8 cellular contexts compared by ENCODE assay signal in genomic region chr17:81703747-81704654, GRCh38. TPM values are rescaled to one million over a fixed set of nuclear protein-coding genes. Genes with fewer than 3 reads are reported as not detected.
DNase-seq lines count a peak whose midpoint lies in the region; ATAC-seq and TF ChIP-seq lines count a peak whose summit lies in the region.

No MANE protein-coding gene starts in this region.

- H3K27me3 ChIP-seq in WERI-Rb-1 (ENCODE audit: insufficient read depth, low read depth, severe bottlenecking) = no peaks in the 10 kb centered on the region
- no peaks in the 10 kb centered on the region for H3K27me3 ChIP-seq in smooth muscle cell (ENCODE audit: low read depth)

- peak overlapping the region; percentile 97 for H3K27ac ChIP-seq in WERI-Rb-1
- H3K27ac ChIP-seq in smooth muscle cell (ENCODE audit: low read depth) = peak overlapping the region; percentile 97

- H3K4me1 ChIP-seq in smooth muscle cell (ENCODE audit: low read depth) = peaks cover 16% of the 10 kb centered on the region

- peak overlapping the region; percentile 68 for H3K4me3 ChIP-seq in WERI-Rb-1 (ENCODE audit: low read depth, low read length)
- H3K4me3 ChIP-seq in smooth muscle cell = peak overlapping the region; percentile 93

- peak overlapping the region; percentile 97 for H3K4me3 Mint-ChIP-seq in activated CD4-positive, alpha-beta T cell treated with anti-CD3 and anti-CD28 coated beads, Interleukin-2, amount 10 ng/mL, durations not matched to agents 24 days and 14 days

- H3K27ac Mint-ChIP-seq in activated CD4-positive, alpha-beta T cell treated with anti-CD3 and anti-CD28 coated beads, Interleukin-2, amount 10 ng/mL, durations not matched to agents 24 days and 14 days = peak overlapping the region; percentile 78

- no peak overlapping the region for H2AFZ ChIP-seq in smooth muscle cell (ENCODE audit: low read depth)

- peaks cover 64% of the 10 kb centered on the region for H3K36me3 Mint-ChIP-seq in activated CD4-positive, alpha-beta T cell treated with anti-CD3 and anti-CD28 coated beads, Interleukin-2, amount 10 ng/mL, durations not matched to agents 24 days and 14 days (ENCODE audit: low read depth)

- H3F3A ChIP-seq in smooth muscle cell (ENCODE audit: low read depth) = no peaks in the 10 kb centered on the region

- no peaks in the 10 kb centered on the region for H3K27me3 Mint-ChIP-seq in activated CD4-positive, alpha-beta T cell treated with anti-CD3 and anti-CD28 coated beads, Interleukin-2, amount 10 ng/mL, durations not matched to agents 24 days and 14 days

- ATAC-seq in left ventricle myocardium superior (peak; percentile 22), HG02798 (IDR thresholded peaks at IDR 0.05; ENCODE audit: poor library complexity, unreplicated experiment) (no peak)

- peaks cover 95% of the 10 kb centered on the region for H3K36me3 ChIP-seq in WERI-Rb-1
- no peaks in the 10 kb centered on the region for H3K36me3 ChIP-seq in smooth muscle cell (ENCODE audit: low read depth)

- H4K20me1 ChIP-seq in smooth muscle cell (ENCODE audit: low read depth) = peaks cover 22% of the 10 kb centered on the region

- peak overlapping the region; percentile 97 for H3K4me2 ChIP-seq in smooth muscle cell

- H3K9me3 Mint-ChIP-seq in activated CD4-positive, alpha-beta T cell treated with anti-CD3 and anti-CD28 coated beads, Interleukin-2, amount 10 ng/mL, durations not matched to agents 24 days and 14 days = no peaks in the 10 kb centered on the region

- H3K79me2 ChIP-seq in smooth muscle cell (ENCODE audit: low read depth) = peaks cover 55% of the 10 kb centered on the region

- intact Hi-C loops in activated CD4-positive, alpha-beta T cell treated with anti-CD3 and anti-CD28 coated beads, Interleukin-2, amount 10 ng/mL, durations not matched to agents 24 days and 14 days (cut with micrococcal nuclease) = loop anchor here (1.0 to 5.0 kb wide), 4 partner anchors 7 to 157 kb away; partner anchors contain the start of genes FAAP100, HGS and P4HB
- intact Hi-C loops in left ventricle myocardium superior (cut with micrococcal nuclease) = no loop called here

- H3K9me3 ChIP-seq in WERI-Rb-1 (ENCODE audit: severe bottlenecking) (no peaks in the 10 kb centered on the region), smooth muscle cell (replicated peaks; ENCODE audit: low read depth) (no peaks in the 10 kb centered on the region)

- peaks cover 19% of the 10 kb centered on the region for H3K4me1 Mint-ChIP-seq in activated CD4-positive, alpha-beta T cell treated with anti-CD3 and anti-CD28 coated beads, Interleukin-2, amount 10 ng/mL, durations not matched to agents 24 days and 14 days

- TF ChIP-seq CTCF in WERI-Rb-1 (IDR thresholded peaks at IDR 0.05; ENCODE audit: low read depth, low read length) = no peak
- no peak for TF ChIP-seq CTCF in smooth muscle cell (IDR thresholded peaks at IDR 0.05; ENCODE audit: borderline replicate concordance, insufficient read depth, poor library complexity, severe bottlenecking)

- 35% methylated on average over 27 of the region's 27 CpGs for WGBS in smooth muscle cell (ENCODE audit: low lambda C conversion rate)

- peak overlapping the region; percentile 99 for H3K9ac ChIP-seq in smooth muscle cell (ENCODE audit: low read depth)

- peak; percentile 77 for DNase-seq in activated CD4-positive, alpha-beta T cell treated with anti-CD3 and anti-CD28 coated beads, Interleukin-2, amount 10 ng/mL, durations not matched to agents 24 days and 14 days
- DNase-seq in activated CD4-positive, alpha-beta T cell treated with anti-CD3 and anti-CD28 coated beads for 4 hours = no peak
- no peak for DNase-seq in WERI-Rb-1
- no peak for DNase-seq in left ventricle myocardium superior
- DNase-seq in smooth muscle cell (lab: John Stamatoyannopoulos, UW; ENCODE audit: unreplicated experiment) = no peak
- no peak for DNase-seq in T1000 (lab: John Stamatoyannopoulos, UW)
- DNase-seq in NCI-H748 treated with DMSO at 0.1 percent for 48 hours (lab: John Stamatoyannopoulos, UW) = no peak

RNA-seq across cellular contexts. Expression of gene MRPL12, which starts 0.8 kb away (rescaled TPM):
- 232 and 233 TPM in 2 replicates for total RNA-seq in activated CD4-positive, alpha-beta T cell treated with anti-CD3 and anti-CD28 coated beads, Interleukin-2, amount 10 ng/mL, durations not matched to agents 24 days and 14 days
- total RNA-seq in left ventricle myocardium superior (184 TPM), smooth muscle cell (16.5 and 22.2 TPM in 2 replicates)
- 83.6 and 92.4 TPM in 2 replicates for polyA plus RNA-seq in smooth muscle cell

RNA-seq across cellular contexts. Expression of gene SLC25A10, which starts 8.1 kb away (rescaled TPM):
- total RNA-seq in activated CD4-positive, alpha-beta T cell treated with anti-CD3 and anti-CD28 coated beads, Interleukin-2, amount 10 ng/mL, durations not matched to agents 24 days and 14 days = 48.6 and 52.7 TPM in 2 replicates
- total RNA-seq in left ventricle myocardium superior (8.6 TPM), smooth muscle cell (8.4 and 11.3 TPM in 2 replicates)
- 13.0 and 21.0 TPM in 2 replicates for polyA plus RNA-seq in smooth muscle cell

RNA-seq across cellular contexts. Expression of gene HGS, which starts 20.2 kb away (rescaled TPM):
- 136 and 137 TPM in 2 replicates for total RNA-seq in activated CD4-positive, alpha-beta T cell treated with anti-CD3 and anti-CD28 coated beads, Interleukin-2, amount 10 ng/mL, durations not matched to agents 24 days and 14 days
- total RNA-seq in left ventricle myocardium superior (42.1 TPM), smooth muscle cell (64.9 and 68.0 TPM in 2 replicates)
- polyA plus RNA-seq in smooth muscle cell = 164 and 194 TPM in 2 replicates

RNA-seq across cellular contexts. Expression of gene ARL16, which starts 20.4 kb away (rescaled TPM):
- 34.9 and 37.6 TPM in 2 replicates for total RNA-seq in activated CD4-positive, alpha-beta T cell treated with anti-CD3 and anti-CD28 coated beads, Interleukin-2, amount 10 ng/mL, durations not matched to agents 24 days and 14 days
- 12.0 TPM for total RNA-seq in left ventricle myocardium superior
- total RNA-seq in smooth muscle cell = 22.3 and 24.0 TPM in 2 replicates
- polyA plus RNA-seq in smooth muscle cell = 62.1 and 77.3 TPM in 2 replicates

RNA-seq across cellular contexts. Expression of gene CCDC137, which starts 37.5 kb away (rescaled TPM):
- total RNA-seq in activated CD4-positive, alpha-beta T cell treated with anti-CD3 and anti-CD28 coated beads, Interleukin-2, amount 10 ng/mL, durations not matched to agents 24 days and 14 days = 54.7 and 60.2 TPM in 2 replicates
- 6.2 TPM for total RNA-seq in left ventricle myocardium superior
- 5.0 and 8.1 TPM in 2 replicates for total RNA-seq in smooth muscle cell
- 24.6 and 30.2 TPM in 2 replicates for polyA plus RNA-seq in smooth muscle cell
